In the genomic region with DNA sequence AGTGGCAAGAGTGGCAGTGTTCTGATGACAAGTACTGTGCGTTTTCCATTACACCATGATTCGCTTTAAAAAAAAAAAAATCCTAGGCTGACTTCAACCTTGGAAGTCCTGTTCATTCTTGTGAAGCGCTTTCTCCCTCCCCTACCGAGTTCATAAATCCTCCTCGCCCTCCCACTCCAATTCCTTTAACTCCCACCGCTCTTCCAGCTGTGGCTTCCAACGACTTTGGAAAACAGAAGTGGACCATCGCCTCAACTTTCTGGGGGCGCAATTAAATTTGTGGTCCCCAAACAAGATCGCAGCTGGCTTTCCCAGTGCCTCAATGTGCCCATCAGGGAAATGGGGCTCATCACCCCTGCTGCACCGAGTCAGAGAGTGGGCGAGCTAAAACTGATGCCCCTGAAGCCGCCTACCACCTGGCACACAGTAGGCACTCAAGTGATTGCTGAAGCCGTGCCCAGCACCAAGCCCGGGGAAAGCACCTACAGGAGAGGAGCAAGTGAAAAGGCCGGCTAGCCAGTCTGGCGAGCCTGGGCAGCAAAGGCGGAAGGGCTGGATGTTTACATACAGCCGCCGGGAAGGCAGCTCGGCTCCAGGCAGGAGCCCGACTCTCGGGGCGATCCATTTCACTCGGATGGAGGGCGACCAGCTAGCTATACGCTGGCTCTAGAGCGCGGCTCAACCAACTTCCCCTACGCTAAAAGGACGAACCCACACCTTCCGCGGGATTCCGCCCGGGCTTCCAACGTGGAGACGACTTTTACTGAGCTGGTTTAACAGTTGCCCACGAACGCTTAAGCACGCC, we compare ENCODE assay signal across 8 cellular contexts. TPM values are rescaled to one million over a fixed set of nuclear protein-coding genes. Genes with fewer than 3 reads are reported as not detected.
A peak's percentile ranks its signal among the peaks of the same experiment; 100 is the strongest.
DNase-seq lines count a peak whose midpoint lies in the region; ATAC-seq and TF ChIP-seq lines count a peak whose summit lies in the region.

No MANE protein-coding gene starts in this region.

- H3K36me3 Mint-ChIP-seq in chondrocyte (ENCODE audit: low read depth), result no peaks in the 10 kb centered on the region

- H3K36me3 ChIP-seq in stomach, result no peaks in the 10 kb centered on the region

- peak overlapping the region; percentile 97 for H3K4me3 Mint-ChIP-seq in chondrocyte (ENCODE audit: unreplicated experiment)

- peaks cover 20 to 55% (median 33%) of the 10 kb centered on the region in 4 donors for H3K4me1 ChIP-seq in stomach

- DNase-seq in DMS153 (lab: John Stamatoyannopoulos, UW), result peak; percentile 74
- no peak for DNase-seq in HFF-Myc (ENCODE audit: extremely low read depth, low read depth)
- DNase-seq in NOMO-1 treated with DMSO at 0.1 percent for 48 hours (lab: John Stamatoyannopoulos, UW; ENCODE audit: unreplicated experiment), result peak; percentile 23
- DNase-seq in chondrocyte (ENCODE audit: low spot score), result peak; percentile 92
- DNase-seq in left kidney (ENCODE audit: low read depth, low spot score), result peak; percentile 91
- peak; percentile 84 for DNase-seq in stomach
- DNase-seq in activated gamma-delta T cell treated with Interleukin-2 at 50 U/mL for 16 hours, result no peak

- no peak for ATAC-seq in HG02938 (IDR thresholded peaks at IDR 0.05; ENCODE audit: unreplicated experiment)

- TF ChIP-seq CTCF in HFF-Myc (IDR thresholded peaks at IDR 0.05; ENCODE audit: low read depth, low read length, missing control alignments) (no peak), chondrocyte (IDR thresholded peaks at IDR 0.05) (no peak), stomach (IDR thresholded peaks at IDR 0.05) (no peak)

- H3K9me3 Mint-ChIP-seq in chondrocyte (ENCODE audit: low read depth), result no peaks in the 10 kb centered on the region

- H3K27me3 ChIP-seq in stomach, result no peaks in the 10 kb centered on the region

- no peaks in the 10 kb centered on the region for H3K27me3 Mint-ChIP-seq in chondrocyte (ENCODE audit: low read depth)

- no peak for TF ChIP-seq EP300 in stomach (IDR thresholded peaks at IDR 0.05)

- H3K9me3 ChIP-seq in stomach, result no peaks in the 10 kb centered on the region

- H3K4me3 ChIP-seq in HFF-Myc (replicated peaks; ENCODE audit: low read depth, low read length), result peak overlapping the region; percentile 79
- peak overlapping the region; percentile 83 to 93 (median 86) for H3K4me3 ChIP-seq in stomach

- TF ChIP-seq POLR2A in stomach (IDR thresholded peaks at IDR 0.05), result no peak

- peaks cover 44% of the 10 kb centered on the region for H3K4me1 Mint-ChIP-seq in chondrocyte (ENCODE audit: low read depth)

- peak overlapping the region; percentile 90 for H3K27ac Mint-ChIP-seq in chondrocyte (ENCODE audit: unreplicated experiment)

- WGBS in stomach, 5 donors, result 3 to 8% (median 5%) methylated on average over 32 to 40 of the region's 40 CpGs

- peak overlapping the region; percentile 95 to 97 (median 95) for H3K27ac ChIP-seq in stomach

- intact Hi-C loops in stomach (cut with DNase I; ENCODE audit: low total_unique reads), result no loop called here

RNA-seq across cellular contexts. Expression of gene PLPP3, which starts 1.3 kb away (rescaled TPM):
- 20.2 to 20.5 TPM (median 20.4 TPM) in 3 replicates for total RNA-seq in chondrocyte
- total RNA-seq in stomach, result 100 to 1,000 TPM in 2 of 5 donors, 10 to 100 TPM in 3; 28.7 to 145 (median 64.7) TPM
- polyA plus RNA-seq in stomach, result 10 to 100 TPM; 11.1 to 37.3 (median 17.6) TPM

Comparison
In these comparisons a context has a peak if more than half of its experiments do, and no peak if none do; other contexts are left out.
1. DNase-seq: peak in DMS153 (single experiment), NOMO-1 treated with DMSO at 0.1 percent for 48 hours (single experiment), chondrocyte (single experiment), left kidney (single experiment) and stomach (single experiment); none in HFF-Myc (single experiment) and activated gamma-delta T cell treated with Interleukin-2 at 50 U/mL for 16 hours (single experiment).